In the genomic region with DNA sequence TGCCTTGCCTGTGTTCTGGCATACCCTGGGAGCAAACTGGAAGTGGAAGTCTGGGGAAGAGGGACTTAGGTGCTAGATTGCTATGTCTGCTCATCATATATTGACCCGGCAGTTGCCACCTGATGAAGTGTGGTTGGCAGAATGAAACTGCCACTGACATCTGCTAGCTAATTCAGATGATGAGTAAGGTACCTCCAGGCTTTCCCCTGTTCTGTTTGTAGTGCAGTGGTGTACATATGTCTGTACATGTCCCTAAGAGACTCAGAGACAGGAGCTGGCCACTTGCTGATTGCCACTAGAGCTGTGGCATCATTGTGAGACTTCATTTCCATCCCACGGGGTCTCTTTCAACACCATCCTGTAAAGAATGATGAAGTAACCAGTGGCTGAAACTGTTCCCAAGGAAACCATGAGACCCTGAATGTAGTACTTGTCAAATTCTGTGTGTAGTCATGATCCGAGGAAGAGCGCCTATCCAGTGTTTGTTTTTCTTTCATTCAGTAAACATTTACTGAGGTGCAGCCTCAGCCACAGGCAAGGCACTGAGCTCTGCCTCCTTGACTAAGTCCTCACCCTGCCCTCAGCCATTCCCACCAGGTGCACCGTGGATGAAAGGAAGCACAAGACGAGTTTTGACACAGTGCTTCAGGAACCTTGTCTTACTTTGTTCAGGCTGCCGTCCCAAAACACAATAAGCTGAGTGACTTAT, we compare ENCODE assay signal across 19 cellular contexts. TPM values are rescaled to one million over a fixed set of nuclear protein-coding genes. Genes with fewer than 3 reads are reported as not detected.
DNase-seq lines count a peak whose midpoint lies in the region; ATAC-seq and TF ChIP-seq lines count a peak whose summit lies in the region.
"Had no signal": no experiment of that assay in that cellular context is flagged by ENCODE, and none has a peak within 500 bp of the region (broad histone marks: within the 10 kb centered on the region; RNA-seq: fewer than 3 reads in every experiment).

No MANE protein-coding gene starts in this region.

- H3K9me3 Mint-ChIP-seq in activated CD4-positive, alpha-beta T cell treated with anti-CD3 and anti-CD28 coated beads, Interleukin-2, amount 10 ng/mL, durations not matched to agents 24 days and 14 days: no peaks in the 10 kb centered on the region
- H3K9me3 Mint-ChIP-seq in CD4-positive, alpha-beta memory T cell: no peaks in the 10 kb centered on the region
- H3K9me3 Mint-ChIP-seq in WTC11: no peaks in the 10 kb centered on the region
- H3K9me3 Mint-ChIP-seq: CD8-positive, alpha-beta memory T cell; dendritic cell treated with granulocyte-macrophage colony-stimulating factor and Interleukin-4, amounts not matched to agents 40 ng/mL and 50 ng/mL, for 4 days; neural progenitor cell had no signal

- 93% methylated on average over 5 of the region's 7 CpGs for WGBS in mesenchymal stem cell

- H3K27ac ChIP-seq in CD4-positive, alpha-beta memory T cell (ENCODE audit: low read depth, low read length): no peak overlapping the region
- no peak overlapping the region for H3K27ac ChIP-seq in mesenchymal stem cell (ENCODE audit: low read length, poor library complexity, severe bottlenecking)
- H3K27ac ChIP-seq: lower lobe of right lung, neural progenitor cell, RWPE1 had no signal

- no peak overlapping the region for H3K4ac ChIP-seq in mesenchymal stem cell (ENCODE audit: low read depth in 1 of 2, low read length in 2 of 2)

- peaks cover 26% of the 10 kb centered on the region for H3K4me1 Mint-ChIP-seq in activated CD4-positive, alpha-beta T cell treated with anti-CD3 and anti-CD28 coated beads, Interleukin-2, amount 10 ng/mL, durations not matched to agents 24 days and 14 days
- H3K4me1 Mint-ChIP-seq in CD4-positive, alpha-beta memory T cell: peaks cover 20 to 42% (median 25%) of the 10 kb centered on the region in 4 donors
- H3K4me1 Mint-ChIP-seq in WTC11: no peaks in the 10 kb centered on the region
- H3K4me1 Mint-ChIP-seq: neural progenitor cell had no signal

- H3K79me1 ChIP-seq in mesenchymal stem cell (replicated peaks; ENCODE audit: low read length, poor library complexity, severe bottlenecking): peaks cover 3% of the 10 kb centered on the region

- H2BK12ac ChIP-seq in mesenchymal stem cell (ENCODE audit: low read length in 2 of 2): no peak overlapping the region

- no peak overlapping the region for H3K18ac ChIP-seq in mesenchymal stem cell (ENCODE audit: low read depth in 1 of 2, low read length in 2 of 2)

- H2AK5ac ChIP-seq in mesenchymal stem cell (ENCODE audit: low read length, severe bottlenecking): no peak overlapping the region

- H2BK15ac ChIP-seq in mesenchymal stem cell (ENCODE audit: low read depth, poor library complexity, severe bottlenecking): no peak overlapping the region

- no peak overlapping the region for H2BK5ac ChIP-seq in mesenchymal stem cell (ENCODE audit: low read depth, low read length, poor library complexity, severe bottlenecking)

- H3K27me3 Mint-ChIP-seq in activated CD4-positive, alpha-beta T cell treated with anti-CD3 and anti-CD28 coated beads, Interleukin-2, amount 10 ng/mL, durations not matched to agents 24 days and 14 days: no peaks in the 10 kb centered on the region
- no peaks in the 10 kb centered on the region for H3K27me3 Mint-ChIP-seq in CD4-positive, alpha-beta memory T cell
- H3K27me3 Mint-ChIP-seq in WTC11 (ENCODE audit: low read depth): no peaks in the 10 kb centered on the region
- H3K27me3 Mint-ChIP-seq: CD8-positive, alpha-beta memory T cell; dendritic cell treated with granulocyte-macrophage colony-stimulating factor and Interleukin-4, amounts not matched to agents 40 ng/mL and 50 ng/mL, for 4 days had no signal

- no peaks in the 10 kb centered on the region for H3K9me3 ChIP-seq in CD4-positive, alpha-beta memory T cell (ENCODE audit: control insufficient read depth in 1 of 2, low read length in 2 of 2)
- no peaks in the 10 kb centered on the region for H3K9me3 ChIP-seq in mesenchymal stem cell (ENCODE audit: control insufficient read depth, low read length)
- H3K9me3 ChIP-seq: lower lobe of right lung had no signal

- no peak overlapping the region for H4K91ac ChIP-seq in mesenchymal stem cell (ENCODE audit: low read length)

- H3K4me2 ChIP-seq in mesenchymal stem cell (ENCODE audit: low read length, poor library complexity, severe bottlenecking): no peak overlapping the region
- H3K4me2 ChIP-seq: neural progenitor cell had no signal

- peaks cover 33% of the 10 kb centered on the region for H3K36me3 ChIP-seq in CD4-positive, alpha-beta memory T cell (ENCODE audit: insufficient read depth, low read length)
- H3K36me3 ChIP-seq in mesenchymal stem cell (ENCODE audit: control insufficient read depth in 1 of 2, insufficient read depth in 2 of 2, low read depth in 1 of 2, low read length in 2 of 2): peaks cover 45 to 89% of the 10 kb centered on the region in 2 experiments

- H4K8ac ChIP-seq in mesenchymal stem cell (ENCODE audit: low read length): no peak overlapping the region

- intact Hi-C loops in activated CD4-positive, alpha-beta T cell treated with anti-CD3 and anti-CD28 coated beads, Interleukin-2, amount 10 ng/mL, durations not matched to agents 24 days and 14 days (cut with micrococcal nuclease): no loop called here
- intact Hi-C loops in CD4-positive, alpha-beta memory T cell (cut with micrococcal nuclease): no loop called here

- no peak overlapping the region for H3K14ac ChIP-seq in mesenchymal stem cell (ENCODE audit: low read length in 2 of 2)

- peaks cover 59% of the 10 kb centered on the region for H3K36me3 Mint-ChIP-seq in activated CD4-positive, alpha-beta T cell treated with anti-CD3 and anti-CD28 coated beads, Interleukin-2, amount 10 ng/mL, durations not matched to agents 24 days and 14 days (ENCODE audit: low read depth)
- H3K36me3 Mint-ChIP-seq in CD4-positive, alpha-beta memory T cell: peaks cover 48 to 56% of the 10 kb centered on the region in 2 donors
- peaks cover 27% of the 10 kb centered on the region for H3K36me3 Mint-ChIP-seq in WTC11

- CTCF ChIA-PET in CD4-positive, alpha-beta memory T cell (lab: Charles Lee; ENCODE audit: partially characterized antibody): no interaction called here
- CTCF ChIA-PET in WTC11 (lab: Charles Lee): no interaction called here

- no peak for TF ChIP-seq CTCF in WTC11 (IDR thresholded peaks at IDR 0.05)

- H2BK120ac ChIP-seq in mesenchymal stem cell (ENCODE audit: low read depth, low read length): no peak overlapping the region

- H3K4me1 ChIP-seq in CD4-positive, alpha-beta memory T cell (ENCODE audit: insufficient read depth, low read length): peaks cover 33% of the 10 kb centered on the region
- H3K4me1 ChIP-seq in mesenchymal stem cell (ENCODE audit: control insufficient read depth, insufficient read depth, low read depth, low read length): peaks cover 4% of the 10 kb centered on the region
- H3K4me1 ChIP-seq: lower lobe of right lung, neural progenitor cell had no signal

- peak overlapping the region; percentile 29 for H3K9ac ChIP-seq in mesenchymal stem cell (ENCODE audit: low read length)
- H3K9ac ChIP-seq: neural progenitor cell had no signal

- peak overlapping the region; percentile 76 for H3K27ac Mint-ChIP-seq in activated CD4-positive, alpha-beta T cell treated with anti-CD3 and anti-CD28 coated beads, Interleukin-2, amount 10 ng/mL, durations not matched to agents 24 days and 14 days
- peak overlapping the region in 6 of 7 donors; percentile 29 to 89 (median 64) for H3K27ac Mint-ChIP-seq in CD4-positive, alpha-beta memory T cell
- H3K27ac Mint-ChIP-seq in WTC11: peak overlapping the region; percentile 9; the same call in 1 of the 2 replicates
- H3K27ac Mint-ChIP-seq: dendritic cell treated with granulocyte-macrophage colony-stimulating factor and Interleukin-4, amounts not matched to agents 40 ng/mL and 50 ng/mL, for 4 days; neural progenitor cell had no signal

- POLR2A ChIA-PET in CD4-positive, alpha-beta memory T cell (lab: Charles Lee; ENCODE audit: partially characterized antibody): interaction anchor here (0.6 kb wide), 1 partner anchor 207 kb away, joined by 4 read pairs; no protein-coding TSS in a partner anchor
- POLR2A ChIA-PET in WTC11 (lab: Charles Lee): no interaction called here

- DNase-seq in activated CD4-positive, alpha-beta T cell treated with anti-CD3 and anti-CD28 coated beads, Interleukin-2, amount 10 ng/mL, durations not matched to agents 24 days and 14 days: no peak
- no peak for DNase-seq in activated CD4-positive, alpha-beta T cell treated with anti-CD3 and anti-CD28 coated beads, Interleukin-2, amount 50 U/mL, for 48 hours
- DNase-seq in CD4-positive, alpha-beta memory T cell: no peak
- no peak for DNase-seq in WTC11 (ENCODE audit: low spot score)
- DNase-seq in mesenchymal stem cell: peak; percentile 71
- DNase-seq in stimulated activated CD4-positive, alpha-beta T cell treated with anti-CD3 and anti-CD28 coated beads, Interleukin-2, amount 100 ng/mL, for 48 hours: no peak
- DNase-seq in Kasumi-1 (lab: John Stamatoyannopoulos, UW): no peak
- DNase-seq: ACHN; CD8-positive, alpha-beta memory T cell; glutamatergic neuron; lower lobe of right lung; NCI-H1092; NCI-H2107 had no signal

- ATAC-seq in WTC11 (no peak), GM21526 (IDR thresholded peaks at IDR 0.05; ENCODE audit: low FRiP score, unreplicated experiment) (no peak)
- ATAC-seq: lower lobe of right lung had no signal

- H3K4me3 Mint-ChIP-seq in activated CD4-positive, alpha-beta T cell treated with anti-CD3 and anti-CD28 coated beads, Interleukin-2, amount 10 ng/mL, durations not matched to agents 24 days and 14 days: no peak overlapping the region
- H3K4me3 Mint-ChIP-seq in CD4-positive, alpha-beta memory T cell: no peak overlapping the region
- no peak overlapping the region for H3K4me3 Mint-ChIP-seq in WTC11
- H3K4me3 Mint-ChIP-seq: CD8-positive, alpha-beta memory T cell; dendritic cell treated with granulocyte-macrophage colony-stimulating factor and Interleukin-4, amounts not matched to agents 40 ng/mL and 50 ng/mL, for 4 days; neural progenitor cell had no signal

- H3K23ac ChIP-seq in mesenchymal stem cell (ENCODE audit: low read length in 2 of 2): no peak overlapping the region

- no peaks in the 10 kb centered on the region for H3K27me3 ChIP-seq in CD4-positive, alpha-beta memory T cell (ENCODE audit: insufficient read depth, low read length)
- H3K27me3 ChIP-seq in mesenchymal stem cell (ENCODE audit: control insufficient read depth in 1 of 2, insufficient read depth in 1 of 2, low read length in 2 of 2): no peaks in the 10 kb centered on the region
- H3K27me3 ChIP-seq: neural progenitor cell had no signal

- no peak overlapping the region for H3K4me3 ChIP-seq in CD4-positive, alpha-beta memory T cell (ENCODE audit: low read length in 2 of 2)
- no peak overlapping the region for H3K4me3 ChIP-seq in mesenchymal stem cell (ENCODE audit: insufficient read depth in 1 of 2, low read depth in 1 of 2, low read length in 2 of 2)
- H3K4me3 ChIP-seq: lower lobe of right lung, neural progenitor cell had no signal

- no peak overlapping the region for H2AFZ ChIP-seq in mesenchymal stem cell (ENCODE audit: low read depth, low read length)
- H2AFZ ChIP-seq: neural progenitor cell had no signal

RNA-seq across cellular contexts. Expression of gene CLUAP1, which starts 13.2 kb away (rescaled TPM):
- total RNA-seq in activated CD4-positive, alpha-beta T cell treated with anti-CD3 and anti-CD28 coated beads, Interleukin-2, amount 10 ng/mL, durations not matched to agents 24 days and 14 days: 19.6 and 22.5 TPM in 2 replicates
- total RNA-seq in CD4-positive, alpha-beta memory T cell: 10 to 100 TPM; 24.6 to 25.4 TPM
- 10 to 100 TPM; 26.4 to 41.5 TPM for polyA plus RNA-seq in CD4-positive, alpha-beta memory T cell
- 11.1 to 13.7 TPM (median 12.6 TPM) in 3 replicates for total RNA-seq in WTC11 (2021)
- polyA plus RNA-seq in mesenchymal stem cell (2013, experiment 1 of 2): 11.7 TPM
- polyA plus RNA-seq in mesenchymal stem cell (2013, experiment 2 of 2): 11.8 TPM

RNA-seq across cellular contexts. Expression of gene C16orf90, which starts 18.8 kb away (rescaled TPM):
- not detected in 2 replicates for total RNA-seq in activated CD4-positive, alpha-beta T cell treated with anti-CD3 and anti-CD28 coated beads, Interleukin-2, amount 10 ng/mL, durations not matched to agents 24 days and 14 days
- total RNA-seq in CD4-positive, alpha-beta memory T cell: not detected
- not detected for polyA plus RNA-seq in CD4-positive, alpha-beta memory T cell
- not detected in 3 replicates for total RNA-seq in WTC11 (2021)
- polyA plus RNA-seq in mesenchymal stem cell (2013, experiment 1 of 2): not detected
- not detected for polyA plus RNA-seq in mesenchymal stem cell (2013, experiment 2 of 2)
- total RNA-seq: astrocyte; CD8-positive, alpha-beta memory T cell; lower lobe of right lung; subcutaneous adipose tissue had no signal
- polyA plus RNA-seq: CD8-positive, alpha-beta memory T cell had no signal

Comparison
In these comparisons a context has a peak if more than half of its experiments do, and no peak if none do; other contexts are left out.
1. H3K27ac Mint-ChIP-seq: peak in every context shown above with its lines; median percentile 76 in activated CD4-positive, alpha-beta T cell treated with anti-CD3 and anti-CD28 coated beads, Interleukin-2, amount 10 ng/mL, durations not matched to agents 24 days and 14 days; 64 in CD4-positive, alpha-beta memory T cell; 9 in WTC11.